8 cellular contexts compared by ENCODE assay signal in genomic region chr19:8307965-8308866, GRCh38. TPM values are rescaled to one million over a fixed set of nuclear protein-coding genes. Genes with fewer than 3 reads are reported as not detected.
DNase-seq lines count a peak whose midpoint lies in the region; ATAC-seq, FAIRE-seq and TF ChIP-seq lines count a peak whose summit lies in the region.

TSS of gene CD320 (minus strand) at chr19:8308358. CDS start at chr19:8308290, 68 bp downstream.

- peak within 1 kb of the TSS; percentile 73 for H3K4me3 ChIP-seq in retinal pigment epithelial cell (ENCODE audit: low read length)

- DNase-seq in GM12892 (ENCODE audit: insufficient read length), result peak; percentile 97
- DNase-seq in NCI-H2029 (lab: John Stamatoyannopoulos, UW), result peak; percentile 88
- peak; percentile 86 for DNase-seq in T1000 (lab: John Stamatoyannopoulos, UW)
- DNase-seq in astrocyte of the hippocampus (ENCODE audit: low read depth, low spot score), result peak; percentile 97
- peak; percentile 37 to 94 (median 81) for DNase-seq in hypothalamus (lab: John Stamatoyannopoulos, UW)
- peak; percentile 61 for DNase-seq in retinal pigment epithelial cell (ENCODE audit: low read depth)
- DNase-seq in UCSD-AML1 (lab: John Stamatoyannopoulos, UW; ENCODE audit: unreplicated experiment), result no peak

- peak; percentile 93 for TF ChIP-seq POLR2A in GM12892 (IDR thresholded peaks at IDR 0.05; ENCODE audit: low read depth, low read length)

- ATAC-seq in HG02870 (IDR thresholded peaks at IDR 0.05; ENCODE audit: unreplicated experiment), result peak; percentile 76

- FAIRE-seq in GM12892 (lab: Jason Lieb, UNC), result peak; percentile 99

- no peak for TF ChIP-seq CTCF in retinal pigment epithelial cell (conservative IDR thresholded peaks at IDR 0.05; ENCODE audit: low read depth, low read length)

RNA-seq across cellular contexts. Expression of gene CD320, which starts in this region (rescaled TPM):
- polyA plus RNA-seq in GM12892 (2012; ENCODE audit: missing spikeins), result 20.9 TPM
